17 cellular contexts compared by ENCODE assay signal in the genomic region with DNA sequence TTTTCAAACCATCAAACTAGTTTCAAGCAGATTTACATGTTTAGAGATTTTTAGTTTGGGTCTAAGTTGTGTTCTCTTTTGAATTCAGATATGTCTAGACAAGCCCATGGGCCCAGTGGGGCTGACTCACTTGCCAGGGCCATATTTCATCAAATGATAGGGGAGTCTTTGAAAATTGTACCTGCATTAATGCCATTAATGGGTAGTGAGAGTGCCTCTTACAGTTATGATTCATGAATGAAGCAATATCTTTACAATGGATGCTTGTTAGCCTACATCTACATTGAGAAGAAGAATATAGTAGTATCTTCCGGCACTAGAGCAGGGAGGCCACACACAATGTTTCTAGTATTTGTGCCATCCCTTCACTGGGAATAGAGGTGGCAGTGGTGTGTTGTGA.
DNase-seq lines count a peak whose midpoint lies in the region; ATAC-seq and TF ChIP-seq lines count a peak whose summit lies in the region.
"Had no signal": no experiment of that assay in that cellular context is flagged by ENCODE, and none has a peak within 500 bp of the region (broad histone marks: within the 10 kb centered on the region; RNA-seq: fewer than 3 reads in every experiment).

No MANE protein-coding gene starts in this region.

- H3K9ac ChIP-seq in neural progenitor cell (no peak overlapping the region), trophoblast cell (ENCODE audit: low read length) (no peak overlapping the region)
- H3K9ac ChIP-seq: BLaER1 treated with 17β-estradiol and CSF1 and Interleukin-3, amounts not matched to agents 10 nM and 100 nM; GM23248 had no signal

- no peaks in the 10 kb centered on the region for H3F3A ChIP-seq in GM23338 (replicated peaks; ENCODE audit: low read depth)
- H3F3A ChIP-seq in neural progenitor cell (ENCODE audit: low read depth) = no peaks in the 10 kb centered on the region

- H3K36me3 ChIP-seq in GM23338 (ENCODE audit: insufficient read depth) (no peaks in the 10 kb centered on the region), RWPE2 (ENCODE audit: low read depth) (no peaks in the 10 kb centered on the region), neural progenitor cell (no peaks in the 10 kb centered on the region), trophoblast cell (ENCODE audit: control insufficient read depth in 1 of 2, insufficient read depth in 2 of 2, low read length in 2 of 2) (no peaks in the 10 kb centered on the region)
- H3K36me3 ChIP-seq: BLaER1 treated with 17β-estradiol and CSF1 and Interleukin-3, amounts not matched to agents 10 nM and 100 nM; HAP-1 had no signal

- no CpG with 5 or more reads among the region's 1 CpG for WGBS in trophoblast cell (ENCODE audit: extremely low coverage, insufficient coverage, insufficient read length)

- no peaks in the 10 kb centered on the region; the same call in 2 of the 3 replicates for H3K9me3 Mint-ChIP-seq in GM23338
- no peaks in the 10 kb centered on the region for H3K9me3 Mint-ChIP-seq in neural progenitor cell
- H3K9me3 Mint-ChIP-seq: HFFc6 had no signal

- H3K9me2 ChIP-seq in GM23338 (ENCODE audit: insufficient read depth) = peaks cover 9% of the 10 kb centered on the region

- H3K4me3 Mint-ChIP-seq in GM23338 = no peak overlapping the region
- no peak overlapping the region for H3K4me3 Mint-ChIP-seq in neural progenitor cell
- H3K4me3 Mint-ChIP-seq: CD4-positive, CD25-positive, alpha-beta regulatory T cell; HFFc6; IgD-negative memory B cell had no signal

- no peak overlapping the region for H2AK5ac ChIP-seq in trophoblast cell (ENCODE audit: low read length)

- no peaks in the 10 kb centered on the region for H3K79me1 ChIP-seq in trophoblast cell (ENCODE audit: low read length)

- H3K27ac ChIP-seq in GM23338 (ENCODE audit: low read depth) = 0 out of 2 replicates have a peak overlapping the region, but pooled peaks have one; percentile 26
- H3K27ac ChIP-seq in RWPE2 (ENCODE audit: poor library complexity, severe bottlenecking) = no peak overlapping the region
- H3K27ac ChIP-seq in neural progenitor cell = no peak overlapping the region
- no peak overlapping the region for H3K27ac ChIP-seq in trophoblast cell (ENCODE audit: low read depth, low read length)
- H3K27ac ChIP-seq: BLaER1 treated with 17β-estradiol and CSF1 and Interleukin-3, amounts not matched to agents 10 nM and 100 nM; GM23248 had no signal

- H3K9me3 ChIP-seq in RWPE2 (ENCODE audit: severe bottlenecking) (no peaks in the 10 kb centered on the region), neural progenitor cell (ENCODE audit: low read depth) (no peaks in the 10 kb centered on the region), trophoblast cell (ENCODE audit: insufficient read depth, low read depth, low read length) (no peaks in the 10 kb centered on the region)
- H3K9me3 ChIP-seq: BLaER1 treated with 17β-estradiol and CSF1 and Interleukin-3, amounts not matched to agents 10 nM and 100 nM; HAP-1 had no signal

- no peak overlapping the region for H4K8ac ChIP-seq in trophoblast cell (ENCODE audit: low read depth, low read length)

- no peak overlapping the region for H3K14ac ChIP-seq in trophoblast cell (ENCODE audit: low read length)

- H3K4me3 ChIP-seq in GM23338 = no peak overlapping the region
- no peak overlapping the region for H3K4me3 ChIP-seq in RWPE2 (ENCODE audit: severe bottlenecking)
- H3K4me3 ChIP-seq in epithelial cell of esophagus (ENCODE audit: low read length) = no peak overlapping the region
- H3K4me3 ChIP-seq in neural progenitor cell = no peak overlapping the region
- no peak overlapping the region for H3K4me3 ChIP-seq in trophoblast cell (ENCODE audit: low read depth, low read length)
- H3K4me3 ChIP-seq: BLaER1 treated with 17β-estradiol and CSF1 and Interleukin-3, amounts not matched to agents 10 nM and 100 nM; GM23248; HAP-1 had no signal

- no peak overlapping the region for H3K18ac ChIP-seq in trophoblast cell (ENCODE audit: low read length)

- H2AFZ ChIP-seq in GM23338 (no peak overlapping the region; the same call in 1 of the 2 replicates), neural progenitor cell (replicated peaks) (peak overlapping the region; percentile 45), trophoblast cell (ENCODE audit: insufficient read depth, low read length, poor library complexity) (no peak overlapping the region)
- H2AFZ ChIP-seq: GM23248 had no signal

- H3K36me3 Mint-ChIP-seq in GM23338 (ENCODE audit: low read depth) = no peaks in the 10 kb centered on the region
- no peaks in the 10 kb centered on the region for H3K36me3 Mint-ChIP-seq in neural progenitor cell
- H3K36me3 Mint-ChIP-seq: CD4-positive, CD25-positive, alpha-beta regulatory T cell; IgD-negative memory B cell had no signal

- no peaks in the 10 kb centered on the region for H3K27me3 ChIP-seq in GM23338 (ENCODE audit: insufficient read depth)
- H3K27me3 ChIP-seq in RWPE2 (ENCODE audit: insufficient read depth, poor library complexity, severe bottlenecking) = no peaks in the 10 kb centered on the region
- H3K27me3 ChIP-seq in neural progenitor cell = no peaks in the 10 kb centered on the region
- H3K27me3 ChIP-seq in trophoblast cell (ENCODE audit: insufficient read depth, low read length) = no peaks in the 10 kb centered on the region
- H3K27me3 ChIP-seq: BLaER1 treated with 17β-estradiol and CSF1 and Interleukin-3, amounts not matched to agents 10 nM and 100 nM had no signal

- H3K27ac Mint-ChIP-seq in GM23338 (no peak overlapping the region), neural progenitor cell (no peak overlapping the region)
- H3K27ac Mint-ChIP-seq: CD4-positive, CD25-positive, alpha-beta regulatory T cell; HFFc6; IgD-negative memory B cell had no signal

- H4K20me1 ChIP-seq in GM23338 (replicated peaks; ENCODE audit: insufficient read depth) (no peaks in the 10 kb centered on the region), neural progenitor cell (ENCODE audit: low read depth) (no peaks in the 10 kb centered on the region)
- H4K20me1 ChIP-seq: BLaER1 treated with 17β-estradiol and CSF1 and Interleukin-3, amounts not matched to agents 10 nM and 100 nM had no signal

- H2BK120ac ChIP-seq in trophoblast cell (ENCODE audit: insufficient read depth, low read length, poor library complexity) = no peak overlapping the region

- H3K4ac ChIP-seq in trophoblast cell (ENCODE audit: low read depth, low read length) = no peak overlapping the region

- DNase-seq in GM23338 (ENCODE audit: low spot score) (no peak), RWPE2 (ENCODE audit: low spot score) (no peak), epithelial cell of esophagus (ENCODE audit: low read depth) (peak; percentile 86), neural progenitor cell (ENCODE audit: low spot score) (no peak), trophoblast cell (no peak), NCI-H2107 (lab: John Stamatoyannopoulos, UW) (no peak), HK-2 (ENCODE audit: unreplicated experiment) (no peak)
- DNase-seq: 8988T; AML-193; CD4-positive, CD25-positive, alpha-beta regulatory T cell; DMS79 treated with DMSO at 0.1 percent for 48 hours; EL; GM23248; HFFc6 had no signal

- H3K23ac ChIP-seq in trophoblast cell (ENCODE audit: low read length) = no peak overlapping the region

- no peak overlapping the region for H4K91ac ChIP-seq in trophoblast cell (ENCODE audit: low read depth, low read length)

- ATAC-seq in GM23338 (no peak), RWPE2 (ENCODE audit: low read depth) (peak; percentile 85)

- no peak overlapping the region for H2BK5ac ChIP-seq in trophoblast cell (ENCODE audit: low read depth, low read length, poor library complexity)

- no peaks in the 10 kb centered on the region for H3K27me3 Mint-ChIP-seq in GM23338 (ENCODE audit: insufficient read depth, low read depth, poor library complexity)
- H3K27me3 Mint-ChIP-seq in neural progenitor cell (ENCODE audit: insufficient read depth, low read depth) = no peaks in the 10 kb centered on the region
- H3K27me3 Mint-ChIP-seq: CD4-positive, CD25-positive, alpha-beta regulatory T cell had no signal

- no peaks in the 10 kb centered on the region for H3K79me2 ChIP-seq in GM23338 (replicated peaks; ENCODE audit: insufficient read depth)
- H3K79me2 ChIP-seq in neural progenitor cell (ENCODE audit: low read depth) = no peaks in the 10 kb centered on the region
- no peaks in the 10 kb centered on the region for H3K79me2 ChIP-seq in trophoblast cell (ENCODE audit: control insufficient read depth, insufficient read depth, low read length, poor library complexity)

- TF ChIP-seq CTCF in GM23338 (conservative IDR thresholded peaks at IDR 0.05; ENCODE audit: low read depth in 2 of 2) (no peak), RWPE2 (IDR thresholded peaks at IDR 0.05; ENCODE audit: poor library complexity, severe bottlenecking) (no peak), epithelial cell of esophagus (IDR thresholded peaks at IDR 0.05; ENCODE audit: insufficient read depth, low read depth, low read length, missing control alignments) (no peak), neural progenitor cell (IDR thresholded peaks at IDR 0.05) (no peak)

- H3K4me2 ChIP-seq in GM23338 (no peak overlapping the region), neural progenitor cell (no peak overlapping the region), trophoblast cell (ENCODE audit: low read length) (no peak overlapping the region)
- H3K4me2 ChIP-seq: BLaER1 treated with 17β-estradiol and CSF1 and Interleukin-3, amounts not matched to agents 10 nM and 100 nM had no signal

- H2BK12ac ChIP-seq in trophoblast cell (ENCODE audit: low read length) = no peak overlapping the region

- H3K4me1 Mint-ChIP-seq in GM23338 = peaks cover 17% of the 10 kb centered on the region
- H3K4me1 Mint-ChIP-seq in neural progenitor cell = no peaks in the 10 kb centered on the region
- H3K4me1 Mint-ChIP-seq: CD4-positive, CD25-positive, alpha-beta regulatory T cell; IgD-negative memory B cell had no signal

- H3K4me1 ChIP-seq in GM23338 (ENCODE audit: insufficient read depth) (peaks cover 26% of the 10 kb centered on the region), RWPE2 (ENCODE audit: insufficient read depth, poor library complexity, severe bottlenecking) (peaks cover 9% of the 10 kb centered on the region), neural progenitor cell (peaks cover 5% of the 10 kb centered on the region), trophoblast cell (ENCODE audit: control insufficient read depth in 1 of 2, insufficient read depth in 2 of 2, low read length in 2 of 2) (no peaks in the 10 kb centered on the region)
- H3K4me1 ChIP-seq: BLaER1 treated with 17β-estradiol and CSF1 and Interleukin-3, amounts not matched to agents 10 nM and 100 nM had no signal

- no peak overlapping the region for H4K12ac ChIP-seq in trophoblast cell (ENCODE audit: low read depth, low read length)

TF ChIP-seq in GM23338, 12 proteins besides CTCF, POLR2A, EP300 and RAD21 (continues in another document):
- TF ChIP-seq ZNF331 (CRISPR knock-in tag; IDR thresholded peaks at IDR 0.05; ENCODE audit: low read depth) (no peak), EZH2 (IDR thresholded peaks at IDR 0.05; ENCODE audit: low read depth, unreplicated experiment) (no peak)
